In the genomic region with DNA sequence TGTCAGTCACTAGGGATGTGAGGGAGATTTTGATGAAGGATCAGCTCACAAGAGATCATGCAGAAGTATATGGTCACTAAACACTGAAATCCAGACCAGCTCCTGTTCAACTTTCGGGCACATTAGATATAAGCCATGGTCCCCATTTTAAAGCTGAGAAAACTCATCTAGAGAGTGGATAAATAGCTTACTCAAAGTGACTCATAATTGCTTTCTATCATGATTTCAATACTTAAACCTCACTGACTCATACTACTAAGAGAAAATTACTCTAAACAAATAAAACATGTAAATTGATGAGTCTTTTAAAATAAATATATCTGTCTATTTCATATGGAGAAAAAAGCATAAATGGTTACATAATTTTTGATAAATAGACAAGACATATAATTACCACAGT, we compare ENCODE assay signal across 19 cellular contexts.
"Had no signal": no experiment of that assay in that cellular context is flagged by ENCODE, and none has a peak within 500 bp of the region (broad histone marks: within the 10 kb centered on the region; RNA-seq: fewer than 3 reads in every experiment).

No MANE protein-coding gene starts in this region.

- FAIRE-seq: colon, endometrium, islet of Langerhans had no signal

- H3K27me3 Mint-ChIP-seq: activated CD8-positive, alpha-beta memory T cell treated with anti-CD3 and anti-CD28 coated beads, Interleukin-2, amount 10 ng/mL, durations not matched to agents 7 days and 5 days; activated naive CD4-positive, alpha-beta T cell treated with anti-CD3 and anti-CD28 coated beads, Interleukin-2, amount 10 ng/mL, durations not matched to agents 7 days and 5 days had no signal

- H3K27ac ChIP-seq: ascending aorta, neural progenitor cell, psoas muscle, sigmoid colon, thyroid gland, vagina had no signal

- ATAC-seq: activated CD8-positive, alpha-beta memory T cell treated with anti-CD3 and anti-CD28 coated beads, Interleukin-2, amount 10 ng/mL, durations not matched to agents 7 days and 5 days; esophagus mucosa; psoas muscle; stimulated activated effector memory CD8-positive, alpha-beta T cell treated with anti-CD3 and anti-CD28 coated beads, Interleukin-12 subunit alpha, Interleukin-12 subunit beta, amount 100 ng/mL, for 72 hours had no signal

- H3K36me3 ChIP-seq: ascending aorta, neural progenitor cell, sigmoid colon, thyroid gland, vagina had no signal

- H3K4me3 ChIP-seq: ascending aorta, lung, neural progenitor cell, psoas muscle, sigmoid colon, thyroid gland, vagina had no signal

- DNase-seq: activated CD4-positive, alpha-beta T cell treated with anti-CD3 and anti-CD28 coated beads, Interleukin-2, amount 50 U/mL, for 48 hours; activated CD8-positive, alpha-beta memory T cell treated with anti-CD3 and anti-CD28 coated beads, Interleukin-2, amount 10 ng/mL, durations not matched to agents 7 days and 5 days; activated naive CD4-positive, alpha-beta T cell treated with anti-CD3 and anti-CD28 coated beads, Interleukin-2, amount 10 ng/mL, durations not matched to agents 7 days and 5 days; activated T-cell treated with anti-CD3 and anti-CD28 coated beads, Interleukin-2, amount 50 U/mL, for 1 hour; caudate nucleus; naive B cell; psoas muscle; sigmoid colon; T1000; thyroid gland had no signal

- H3K27me3 ChIP-seq: ascending aorta, neural progenitor cell, sigmoid colon, thyroid gland, vagina had no signal

- H3K36me3 Mint-ChIP-seq: activated CD8-positive, alpha-beta memory T cell treated with anti-CD3 and anti-CD28 coated beads, Interleukin-2, amount 10 ng/mL, durations not matched to agents 7 days and 5 days; activated naive CD4-positive, alpha-beta T cell treated with anti-CD3 and anti-CD28 coated beads, Interleukin-2, amount 10 ng/mL, durations not matched to agents 7 days and 5 days; naive B cell; neural progenitor cell; stimulated activated effector memory CD8-positive, alpha-beta T cell treated with anti-CD3 and anti-CD28 coated beads, Interleukin-12 subunit alpha, Interleukin-12 subunit beta, amount 100 ng/mL, for 72 hours had no signal

- H3K27ac Mint-ChIP-seq: activated CD8-positive, alpha-beta memory T cell treated with anti-CD3 and anti-CD28 coated beads, Interleukin-2, amount 10 ng/mL, durations not matched to agents 7 days and 5 days; activated naive CD4-positive, alpha-beta T cell treated with anti-CD3 and anti-CD28 coated beads, Interleukin-2, amount 10 ng/mL, durations not matched to agents 7 days and 5 days; naive B cell; neural progenitor cell; stimulated activated effector memory CD8-positive, alpha-beta T cell treated with anti-CD3 and anti-CD28 coated beads, Interleukin-12 subunit alpha, Interleukin-12 subunit beta, amount 100 ng/mL, for 72 hours had no signal

- H3K4me3 Mint-ChIP-seq: activated CD8-positive, alpha-beta memory T cell treated with anti-CD3 and anti-CD28 coated beads, Interleukin-2, amount 10 ng/mL, durations not matched to agents 7 days and 5 days; activated naive CD4-positive, alpha-beta T cell treated with anti-CD3 and anti-CD28 coated beads, Interleukin-2, amount 10 ng/mL, durations not matched to agents 7 days and 5 days; neural progenitor cell; stimulated activated effector memory CD8-positive, alpha-beta T cell treated with anti-CD3 and anti-CD28 coated beads, Interleukin-12 subunit alpha, Interleukin-12 subunit beta, amount 100 ng/mL, for 72 hours had no signal

- H3K4me1 Mint-ChIP-seq: activated CD8-positive, alpha-beta memory T cell treated with anti-CD3 and anti-CD28 coated beads, Interleukin-2, amount 10 ng/mL, durations not matched to agents 7 days and 5 days; activated naive CD4-positive, alpha-beta T cell treated with anti-CD3 and anti-CD28 coated beads, Interleukin-2, amount 10 ng/mL, durations not matched to agents 7 days and 5 days; naive B cell; neural progenitor cell; stimulated activated effector memory CD8-positive, alpha-beta T cell treated with anti-CD3 and anti-CD28 coated beads, Interleukin-12 subunit alpha, Interleukin-12 subunit beta, amount 100 ng/mL, for 72 hours had no signal

- H3K9me3 Mint-ChIP-seq: neural progenitor cell had no signal
